In genomic region chr15:38002883-38003477, GRCh38 we compare ENCODE assay signal across 9 cellular contexts.
DNase-seq lines count a peak whose midpoint lies in the region; ATAC-seq, FAIRE-seq and TF ChIP-seq lines count a peak whose summit lies in the region.
"Had no signal": no experiment of that assay in that cellular context is flagged by ENCODE, and none has a peak within 500 bp of the region (broad histone marks: within the 10 kb centered on the region; RNA-seq: fewer than 3 reads in every experiment).

No MANE protein-coding gene starts in this region.

- H3K4me3 ChIP-seq in AG04449 (ENCODE audit: low read depth, low read length) (no peak overlapping the region), IMR-90 (ENCODE audit: insufficient read depth, low read depth, low read length) (no peak overlapping the region), cardiac muscle cell (no peak overlapping the region)
- no peak overlapping the region for H3K4me3 ChIP-seq in CD8-positive, alpha-beta T cell (ENCODE audit: low read depth, low read length)

- 0 out of 2 replicates have a peak overlapping the region, but pooled peaks have one; percentile 62 for H2BK20ac ChIP-seq in IMR-90 (ENCODE audit: low read depth, low read length)

- H3K79me1 ChIP-seq in IMR-90 (ENCODE audit: low read depth in 1 of 2, low read length in 2 of 2), result no peaks in the 10 kb centered on the region

- H4K91ac ChIP-seq in IMR-90 (ENCODE audit: insufficient read depth, low read depth, low read length), result 0 out of 2 replicates have a peak overlapping the region, but pooled peaks have one; percentile 5

- intact Hi-C loops in IMR-90 (cut with micrococcal nuclease), result loop anchor here (1.0 to 5.0 kb wide), 5 partner anchors 69 to 411 kb away; no protein-coding TSS in a partner anchor
- intact Hi-C loops in activated CD8-positive, alpha-beta T cell treated with anti-CD3 and anti-CD28 coated beads for 36 hours (cut with micrococcal nuclease), result no loop called here
- intact Hi-C loops in CD8-positive, alpha-beta T cell (cut with DNase I, micrococcal nuclease), result no loop called here

- H3K27ac Mint-ChIP-seq in activated CD8-positive, alpha-beta T cell treated with anti-CD3 and anti-CD28 coated beads for 36 hours, result no peak overlapping the region
- no peak overlapping the region for H3K27ac Mint-ChIP-seq in CD8-positive, alpha-beta T cell
- H3K27ac Mint-ChIP-seq: memory B cell had no signal

- H3K4me3 Mint-ChIP-seq in activated CD8-positive, alpha-beta T cell treated with anti-CD3 and anti-CD28 coated beads for 36 hours, result no peak overlapping the region
- H3K4me3 Mint-ChIP-seq in CD8-positive, alpha-beta T cell, result no peak overlapping the region
- H3K4me3 Mint-ChIP-seq: memory B cell had no signal

- peak overlapping the region; percentile 9 for H2AK9ac ChIP-seq in IMR-90 (replicated peaks; ENCODE audit: low read depth, low read length, poor library complexity)

- H4K20me1 ChIP-seq in IMR-90 (ENCODE audit: insufficient read depth, low read length), result no peaks in the 10 kb centered on the region

- no CpG with 5 or more reads among the region's 2 CpGs for WGBS in IMR-90 (ENCODE audit: extremely low coverage in 2 of 2, insufficient read length in 1 of 2), 2 experiments

- H3K14ac ChIP-seq in IMR-90 (replicated peaks; ENCODE audit: low read depth, low read length), result no peak overlapping the region

- H4K5ac ChIP-seq in IMR-90 (ENCODE audit: low read depth, low read length), result no peak overlapping the region

- no peak overlapping the region for H2BK15ac ChIP-seq in IMR-90 (ENCODE audit: low read depth, low read length)

- H3K56ac ChIP-seq in IMR-90 (ENCODE audit: extremely low read depth, insufficient read depth, low read length), result no peak overlapping the region

- no peaks in the 10 kb centered on the region for H3K9me3 ChIP-seq in IMR-90 (ENCODE audit: control insufficient read depth, insufficient read depth, low read length)
- H3K9me3 ChIP-seq in cardiac muscle cell (ENCODE audit: low read depth), result no peaks in the 10 kb centered on the region
- H3K9me3 ChIP-seq in CD8-positive, alpha-beta T cell (ENCODE audit: low read length), result no peaks in the 10 kb centered on the region

- H3K27ac ChIP-seq in IMR-90 (ENCODE audit: insufficient read depth, low read length) (no peak overlapping the region), cardiac muscle cell (no peak overlapping the region)
- H3K27ac ChIP-seq in CD8-positive, alpha-beta T cell (ENCODE audit: low read depth, low read length), result no peak overlapping the region

- H3K4me1 ChIP-seq in IMR-90 (ENCODE audit: control insufficient read depth, insufficient read depth, low read length) (no peaks in the 10 kb centered on the region; the same call in 1 of the 2 replicates), cardiac muscle cell (ENCODE audit: low read depth) (peaks cover 7% of the 10 kb centered on the region)
- no peaks in the 10 kb centered on the region for H3K4me1 ChIP-seq in CD8-positive, alpha-beta T cell (ENCODE audit: insufficient read depth, low read length)

- peak overlapping the region; percentile 13; the same call in 1 of the 2 replicates for H2AK5ac ChIP-seq in IMR-90 (ENCODE audit: low read depth, low read length)

- H3K27me3 Mint-ChIP-seq in activated CD8-positive, alpha-beta T cell treated with anti-CD3 and anti-CD28 coated beads for 36 hours, result no peaks in the 10 kb centered on the region
- peaks cover 2% of the 10 kb centered on the region for H3K27me3 Mint-ChIP-seq in CD8-positive, alpha-beta T cell (ENCODE audit: low read depth)

- H3K27me3 ChIP-seq in IMR-90 (ENCODE audit: control insufficient read depth, insufficient read depth, low read length), result no peaks in the 10 kb centered on the region
- H3K27me3 ChIP-seq in cardiac muscle cell, result no peaks in the 10 kb centered on the region
- no peaks in the 10 kb centered on the region for H3K27me3 ChIP-seq in CD8-positive, alpha-beta T cell (ENCODE audit: insufficient read depth, low read length)

- no TSS peak for BruUV-seq in IMR-90 (replicated peaks; lab: Mats Ljungman, UMichigan)

- H2AFZ ChIP-seq in IMR-90 (replicated peaks; ENCODE audit: low read length, poor library complexity), result peak overlapping the region; percentile 79

- no peak overlapping the region for H2BK120ac ChIP-seq in IMR-90 (ENCODE audit: low read depth, low read length)

- in situ Hi-C loops in IMR-90 (cut with MboI; ENCODE audit: low sequenced_read_pairs), result loop anchor here (5.0 kb wide), 1 partner anchor 349 kb away; no protein-coding TSS in a partner anchor

- H3K36me3 Mint-ChIP-seq in activated CD8-positive, alpha-beta T cell treated with anti-CD3 and anti-CD28 coated beads for 36 hours (ENCODE audit: low read depth), result no peaks in the 10 kb centered on the region
- no peaks in the 10 kb centered on the region for H3K36me3 Mint-ChIP-seq in CD8-positive, alpha-beta T cell

- TF ChIP-seq CTCF in AG04449 (IDR thresholded peaks at IDR 0.05; ENCODE audit: insufficient read depth, low read length, missing control alignments), result peak; percentile 81
- peak; percentile 92 for TF ChIP-seq CTCF in IMR-90 (conservative IDR thresholded peaks at IDR 0.05; ENCODE audit: low read depth, low read length)
- no peak for TF ChIP-seq CTCF in activated CD8-positive, alpha-beta T cell treated with anti-CD3 and anti-CD28 coated beads for 36 hours (IDR thresholded peaks at IDR 0.05)
- TF ChIP-seq CTCF in cardiac muscle cell (IDR thresholded peaks at IDR 0.05; ENCODE audit: low read depth, low read length), result peak; percentile 81
- TF ChIP-seq CTCF in CD8-positive, alpha-beta T cell (IDR thresholded peaks at IDR 0.05), result no peak

- DNase-seq in AG04449 (ENCODE audit: low read depth, low spot score), result no peak
- DNase-seq in GM12891 (ENCODE audit: insufficient read length, low spot score), result no peak
- peak; percentile 84 for DNase-seq in IMR-90
- DNase-seq in activated CD8-positive, alpha-beta T cell treated with anti-CD3 and anti-CD28 coated beads for 36 hours, result peak; percentile 40
- peak; percentile 67 to 88 for DNase-seq in cardiac muscle cell (ENCODE audit: low read depth in 1 of 2, low spot score in 1 of 2)
- peak; percentile 67 for DNase-seq in putamen (ENCODE audit: low spot score)
- DNase-seq in NCI-H2171 (lab: John Stamatoyannopoulos, UW), result no peak
- DNase-seq in CD8-positive, alpha-beta T cell, result no peak

- H3K9me1 ChIP-seq in IMR-90 (ENCODE audit: insufficient read depth, low read length), result no peaks in the 10 kb centered on the region

- H3K18ac ChIP-seq in IMR-90 (ENCODE audit: low read depth, low read length), result no peak overlapping the region

- ATAC-seq in IMR-90 (ENCODE audit: low read depth), result peak; percentile 98
- no peak for ATAC-seq in activated CD8-positive, alpha-beta T cell treated with anti-CD3 and anti-CD28 coated beads for 36 hours
- no peak for ATAC-seq in CD8-positive, alpha-beta T cell

- peaks cover 9% of the 10 kb centered on the region for H3K9me3 Mint-ChIP-seq in activated CD8-positive, alpha-beta T cell treated with anti-CD3 and anti-CD28 coated beads for 36 hours
- H3K9me3 Mint-ChIP-seq in CD8-positive, alpha-beta T cell, result peaks cover 3% of the 10 kb centered on the region

- no peak overlapping the region for H4K8ac ChIP-seq in IMR-90 (ENCODE audit: low read depth in 2 of 2, low read length in 2 of 2)

- no peak overlapping the region for H3K9ac ChIP-seq in IMR-90 (ENCODE audit: low read depth, low read length)

- dilution Hi-C loops in IMR-90 (cut with HindIII; ENCODE audit: low sequenced_read_pairs, unreplicated experiment), result no loop called here

- TF ChIP-seq POLR2A in GM12891 (IDR thresholded peaks at IDR 0.05; ENCODE audit: low read depth, low read length), result no peak
- peak; percentile 58; the same call in 1 of the 2 replicates for TF ChIP-seq POLR2A in IMR-90 (IDR thresholded peaks at IDR 0.05; ENCODE audit: low read depth, low read length)

- H2BK5ac ChIP-seq in IMR-90 (ENCODE audit: low read depth, low read length, poor library complexity, severe bottlenecking), result no peak overlapping the region

- H3K36me3 ChIP-seq in IMR-90 (ENCODE audit: control insufficient read depth, insufficient read depth, low read length), result no peaks in the 10 kb centered on the region
- no peaks in the 10 kb centered on the region for H3K36me3 ChIP-seq in cardiac muscle cell
- no peaks in the 10 kb centered on the region for H3K36me3 ChIP-seq in CD8-positive, alpha-beta T cell (ENCODE audit: insufficient read depth, low read length)

- POLR2A ChIA-PET in AG04449 (lab: Yijun Ruan, JAX) (interaction anchor here (1.4 kb wide), 1 partner anchor 248 kb away, joined by 4 read pairs; no protein-coding TSS in a partner anchor), IMR-90 (lab: Charles Lee; ENCODE audit: unreplicated experiment) (no interaction called here)
- POLR2A ChIA-PET in activated CD8-positive, alpha-beta T cell treated with anti-CD3 and anti-CD28 coated beads for 36 hours (lab: Charles Lee), result no interaction called here
- POLR2A ChIA-PET in CD8-positive, alpha-beta T cell (lab: Charles Lee), result no interaction called here

- no peak overlapping the region for H3K4me2 ChIP-seq in IMR-90 (ENCODE audit: low read depth, low read length)

- peak; percentile 99 for TF ChIP-seq RAD21 in IMR-90 (IDR thresholded peaks at IDR 0.05; ENCODE audit: low read length)

- FAIRE-seq in GM12891 (lab: Jason Lieb, UNC), result peak; percentile 43

- H3K4ac ChIP-seq in IMR-90 (ENCODE audit: low read depth, low read length), result 0 out of 2 replicates have a peak overlapping the region, but pooled peaks have one; percentile 4

- no peaks in the 10 kb centered on the region for H3K4me1 Mint-ChIP-seq in activated CD8-positive, alpha-beta T cell treated with anti-CD3 and anti-CD28 coated beads for 36 hours (ENCODE audit: low read depth)
- no peaks in the 10 kb centered on the region for H3K4me1 Mint-ChIP-seq in CD8-positive, alpha-beta T cell (ENCODE audit: low read depth)

- H3K23ac ChIP-seq in IMR-90 (ENCODE audit: low read depth, low read length), result no peak overlapping the region

- CTCF ChIA-PET in AG04449 (lab: Yijun Ruan, JAX), result interaction anchor here (0.6 to 7.4 kb wide), 47 partner anchors 10 to 697 kb away, joined by 3 to 81 read pairs (median 5); partner anchors contain the start of gene SPRED1
- CTCF ChIA-PET in IMR-90 (lab: Yijun Ruan, JAX), result interaction anchor here (0.6 to 1.3 kb wide), 5 partner anchors 250 to 411 kb away, joined by 3 to 6 read pairs (median 3); partner anchors contain the start of gene SPRED1
- CTCF ChIA-PET in activated CD8-positive, alpha-beta T cell treated with anti-CD3 and anti-CD28 coated beads for 36 hours (lab: Charles Lee), result interaction anchor here (0.6 to 1.6 kb wide), 3 partner anchors 9 to 354 kb away, joined by 3 to 4 read pairs (median 3); no protein-coding TSS in a partner anchor
- CTCF ChIA-PET in CD8-positive, alpha-beta T cell (lab: Charles Lee), result no interaction called here

TF ChIP-seq in GM12891, 5 proteins besides CTCF, POLR2A, EP300 and RAD21:
- TF ChIP-seq POU2F2 (IDR thresholded peaks at IDR 0.05; ENCODE audit: low read depth, low read length), result no peak
- TF ChIP-seq POLR2AphosphoS5 (IDR thresholded peaks at IDR 0.05; ENCODE audit: low read depth, low read length), result no peak
TF ChIP-seq in GM12891: peak in this region for 0.

TF ChIP-seq in IMR-90, 13 proteins besides CTCF, POLR2A, EP300 and RAD21 (continues in another document):
- TF ChIP-seq SMC3 (IDR thresholded peaks at IDR 0.05; ENCODE audit: low read depth, low read length) (peak; percentile 99), RCOR1 (IDR thresholded peaks at IDR 0.05; ENCODE audit: insufficient replicate concordance, low read length) (no peak), RFX5 (IDR thresholded peaks at IDR 0.05; ENCODE audit: low read depth, low read length) (no peak), NFE2L2 (IDR thresholded peaks at IDR 0.05; ENCODE audit: low read depth, low read length) (no peak)

Comparison
In these comparisons a context has a peak if more than half of its experiments do, and no peak if none do; other contexts are left out.
1. DNase-seq: peak in IMR-90 (single experiment), activated CD8-positive, alpha-beta T cell treated with anti-CD3 and anti-CD28 coated beads for 36 hours (single experiment), cardiac muscle cell (2 of 2) and putamen (single experiment); none in AG04449 (single experiment), GM12891 (single experiment), NCI-H2171 (single experiment) and CD8-positive, alpha-beta T cell (0 of 7).
2. CTCF ChIP-seq: peak in AG04449 (single experiment), IMR-90 (single experiment) and cardiac muscle cell (single experiment); none in activated CD8-positive, alpha-beta T cell treated with anti-CD3 and anti-CD28 coated beads for 36 hours (single experiment) and CD8-positive, alpha-beta T cell (single experiment).